Comparison of ENCODE assay signal across 11 cellular contexts in the genomic region with DNA sequence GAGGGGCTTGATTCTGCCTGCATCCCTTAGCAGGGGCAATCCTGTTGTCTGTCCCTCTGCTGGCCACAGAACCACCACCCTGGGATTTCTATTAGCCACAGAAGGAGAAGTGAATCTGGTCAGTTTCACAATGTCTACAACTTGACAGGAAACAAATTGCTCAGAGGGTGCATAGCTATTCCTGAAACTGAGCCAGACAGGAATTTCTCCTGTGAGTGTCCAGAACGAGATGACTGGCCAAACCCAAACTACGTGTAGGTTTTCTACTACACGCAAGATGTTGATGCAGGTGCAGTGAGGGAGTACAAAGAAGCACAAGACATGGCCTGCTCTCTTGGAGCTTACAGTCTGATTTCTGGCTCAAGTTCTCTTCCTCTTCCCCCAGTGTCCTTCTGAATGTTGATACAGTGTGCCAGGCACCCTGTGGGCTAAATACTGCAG.
A peak's percentile ranks its signal among the peaks of the same experiment; 100 is the strongest.
DNase-seq lines count a peak whose midpoint lies in the region; ATAC-seq and TF ChIP-seq lines count a peak whose summit lies in the region.
"Had no signal": no experiment of that assay in that cellular context is flagged by ENCODE, and none has a peak within 500 bp of the region (broad histone marks: within the 10 kb centered on the region; RNA-seq: fewer than 3 reads in every experiment).

No MANE protein-coding gene starts in this region.

- H3F3A ChIP-seq in GM23248 (ENCODE audit: insufficient read depth) = no peaks in the 10 kb centered on the region

- H3K4me3 ChIP-seq in GM23248 (no peak overlapping the region), right cardiac atrium (ENCODE audit: low read length) (no peak overlapping the region)
- H3K4me3 ChIP-seq: thyroid gland had no signal

- 57 to 60% methylated on average over 3 of the region's 3 CpGs for WGBS in GM23248 (ENCODE audit: low coverage in 1 of 2, low lambda C conversion rate in 2 of 2, missing lambda C conversion rate in 2 of 2), 2 experiments
- WGBS in right cardiac atrium = 34% methylated on average over 3 of the region's 3 CpGs

- H4K20me1 ChIP-seq in GM23248 (ENCODE audit: insufficient read depth) = no peaks in the 10 kb centered on the region

- H3K27ac ChIP-seq in GM23248 (no peak overlapping the region), right cardiac atrium (ENCODE audit: low read length) (no peak overlapping the region), foreskin keratinocyte (no peak overlapping the region)
- H3K27ac ChIP-seq: parathyroid adenoma had no signal

- in situ Hi-C loops in GM23248 (cut with MboI) = loop anchor here (25.0 kb wide), 1 partner anchor 520 kb away; no protein-coding TSS in a partner anchor

- no peaks in the 10 kb centered on the region for H3K9me2 ChIP-seq in GM23248 (ENCODE audit: insufficient read depth)

- H3K9me3 ChIP-seq in GM23248 (ENCODE audit: low read depth) (no peaks in the 10 kb centered on the region), right cardiac atrium (ENCODE audit: control insufficient read depth, low read length) (no peaks in the 10 kb centered on the region)
- H3K9me3 ChIP-seq: thyroid gland had no signal

- peaks cover 8% of the 10 kb centered on the region for H3K4me1 ChIP-seq in GM23248 (ENCODE audit: insufficient read depth)
- H3K4me1 ChIP-seq in right cardiac atrium (ENCODE audit: control insufficient read depth, insufficient read depth, low read length) = no peaks in the 10 kb centered on the region
- peaks cover 4% of the 10 kb centered on the region for H3K4me1 ChIP-seq in foreskin keratinocyte
- H3K4me1 ChIP-seq: parathyroid adenoma had no signal

- H3K79me2 ChIP-seq in GM23248 (ENCODE audit: insufficient read depth) = no peaks in the 10 kb centered on the region
- H3K79me2 ChIP-seq: parathyroid adenoma had no signal

- peak; percentile 32 to 40 for ATAC-seq in right cardiac atrium
- ATAC-seq in foreskin keratinocyte = no peak

- H3K4me2 ChIP-seq in GM23248 (ENCODE audit: unreplicated experiment) = no peak overlapping the region

- no peak overlapping the region for H3K9ac ChIP-seq in GM23248
- H3K9ac ChIP-seq: parathyroid adenoma had no signal

- no peaks in the 10 kb centered on the region; the same call in 1 of the 2 replicates for H3K27me3 ChIP-seq in GM23248 (replicated peaks; ENCODE audit: insufficient read depth)
- no peaks in the 10 kb centered on the region for H3K27me3 ChIP-seq in right cardiac atrium (ENCODE audit: control insufficient read depth, insufficient read depth)
- H3K27me3 ChIP-seq in foreskin keratinocyte = peaks cover 4% of the 10 kb centered on the region
- H3K27me3 ChIP-seq: thyroid gland had no signal

- intact Hi-C loops in right cardiac atrium (cut with DNase I) = loop anchor here in 1 of 4 donors (10.0 kb wide), 1 partner anchor 528 kb away; no protein-coding TSS in a partner anchor

- no peak overlapping the region for H2AFZ ChIP-seq in GM23248
- H2AFZ ChIP-seq: parathyroid adenoma had no signal

- DNase-seq in GM23248 (peak; percentile 57), NOMO-1 (lab: John Stamatoyannopoulos, UW; ENCODE audit: unreplicated experiment in 2 of 2) (peak; percentile 86 to 87), right cardiac atrium (no peak), NCI-H69 (lab: John Stamatoyannopoulos, UW) (no peak), activated T-cell treated with anti-CD3 and anti-CD28 coated beads for 4 hours (no peak), foreskin keratinocyte (no peak)
- no peak for DNase-seq in central memory CD4-positive, alpha-beta T cell
- DNase-seq: activated CD4-positive, CD25-positive, alpha-beta regulatory T cell; thyroid gland had no signal

- TF ChIP-seq CTCF in GM12874 (IDR thresholded peaks at IDR 0.05; ENCODE audit: insufficient read depth, low read depth, low read length) (0 out of 2 replicates have a peak, but pooled peaks have one; percentile 15), foreskin keratinocyte (conservative IDR thresholded peaks at IDR 0.05) (no peak)

- no peaks in the 10 kb centered on the region for H3K36me3 ChIP-seq in GM23248 (ENCODE audit: low read depth)
- H3K36me3 ChIP-seq: thyroid gland had no signal

Comparison
In these comparisons a context has a peak if more than half of its experiments do, and no peak if none do; other contexts are left out.
1. DNase-seq: peak in GM23248 (single experiment) and NOMO-1 (2 of 2); none in right cardiac atrium (0 of 3), NCI-H69 (single experiment), central memory CD4-positive, alpha-beta T cell (single experiment), activated T-cell treated with anti-CD3 and anti-CD28 coated beads for 4 hours (single experiment) and foreskin keratinocyte (0 of 2).